2 cellular contexts compared by ENCODE assay signal in the genomic region with DNA sequence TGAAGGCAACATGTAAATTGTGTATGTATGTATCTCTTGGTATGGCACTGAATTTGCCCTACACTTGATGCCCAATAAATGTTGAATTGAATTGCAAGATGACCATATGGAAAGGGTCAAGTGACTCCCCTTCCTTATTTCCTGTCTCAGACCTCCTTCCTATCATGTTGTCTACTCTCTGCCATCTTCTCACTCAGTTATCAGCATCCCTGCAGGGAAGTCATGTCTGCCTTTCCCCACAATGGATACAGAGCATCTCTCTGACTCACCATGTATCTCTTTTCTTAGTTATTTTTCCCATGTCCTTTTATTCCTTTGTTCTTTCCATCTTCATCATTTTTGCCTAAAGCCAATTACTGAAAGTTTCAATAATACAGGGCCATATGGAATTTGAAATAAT.
TF ChIP-seq lines count a peak whose summit lies in the region.

No MANE protein-coding gene starts in this region.

TF ChIP-seq in A549, 52 proteins besides CTCF, POLR2A, EP300 and RAD21:
- no peak for TF ChIP-seq RNF2 (IDR thresholded peaks at IDR 0.05; ENCODE audit: borderline replicate concordance, low read depth)
- TF ChIP-seq TP53 (CRISPR knock-in tag; IDR thresholded peaks at IDR 0.05) = no peak
- TF ChIP-seq MAFK (IDR thresholded peaks at IDR 0.05; ENCODE audit: partially characterized antibody) = no peak
- TF ChIP-seq BCL3 (IDR thresholded peaks at IDR 0.05) = no peak
- TF ChIP-seq SMC3 (IDR thresholded peaks at IDR 0.05) = no peak
TF ChIP-seq in A549: peak in this region for 0.

TF ChIP-seq in endothelial cell of umbilical vein, 7 proteins besides CTCF, POLR2A, EP300 and RAD21:
- TF ChIP-seq FOS (IDR thresholded peaks at IDR 0.05; ENCODE audit: borderline replicate concordance, insufficient read depth, low read length) (no peak), POLR2AphosphoS5 (IDR thresholded peaks at IDR 0.05; ENCODE audit: insufficient read depth, low read depth, low read length) (no peak), JUN (IDR thresholded peaks at IDR 0.05; ENCODE audit: borderline replicate concordance, insufficient read depth, insufficient read length, low read depth) (no peak), EZH2 (IDR thresholded peaks at IDR 0.05; ENCODE audit: borderline replicate concordance, low read depth, low read length, severe bottlenecking) (no peak), MYC (IDR thresholded peaks at IDR 0.05; ENCODE audit: low read depth, low read length) (no peak), GATA2 (IDR thresholded peaks at IDR 0.05; ENCODE audit: insufficient read depth, insufficient read length, low read depth, low read length) (no peak)
- TF ChIP-seq, protein P1, sequence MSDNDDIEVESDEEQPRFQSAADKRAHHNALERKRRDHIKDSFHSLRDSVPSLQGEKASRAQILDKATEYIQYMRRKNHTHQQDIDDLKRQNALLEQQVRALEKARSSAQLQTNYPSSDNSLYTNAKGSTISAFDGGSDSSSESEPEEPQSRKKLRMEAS (IDR thresholded peaks at IDR 0.05; ENCODE audit: insufficient read depth, insufficient read length) = no peak
